In the genomic region with DNA sequence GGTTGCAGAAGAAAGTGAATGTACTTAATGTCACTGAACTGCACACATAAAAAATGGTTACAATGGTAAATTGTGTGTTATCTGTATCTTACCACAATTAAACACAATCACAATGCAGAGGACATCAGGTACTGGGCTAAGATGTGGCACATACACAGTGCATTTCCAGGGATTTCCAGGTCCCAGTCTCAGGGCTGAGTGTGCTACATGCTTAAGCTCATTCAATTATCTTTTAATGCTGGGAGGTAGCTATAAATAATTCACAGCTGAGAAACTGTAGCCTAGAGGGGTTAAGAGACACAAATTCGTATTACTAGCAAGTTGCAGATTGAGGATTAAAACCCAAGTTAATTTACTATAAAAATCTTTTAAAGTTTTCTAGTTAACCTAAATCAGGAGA, we compare ENCODE assay signal across 25 cellular contexts.
"Had no signal": no experiment of that assay in that cellular context is flagged by ENCODE, and none has a peak within 500 bp of the region (broad histone marks: within the 10 kb centered on the region; RNA-seq: fewer than 3 reads in every experiment).

No MANE protein-coding gene starts in this region.

- H3K36me3 ChIP-seq: ascending aorta, cardiac muscle cell, ovary, stomach, thyroid gland, upper lobe of left lung, vagina had no signal

- H3K27me3 ChIP-seq: ascending aorta, cardiac muscle cell, heart right ventricle, ovary, stomach, thyroid gland, upper lobe of left lung, vagina had no signal

- ATAC-seq: sciatic nerve; stimulated activated memory B cell treated with anti-CD40 and anti-IgM and Interleukin-4, amounts not matched to agents 10 μg/mL and 1 μg/mL and 100 μg/mL, for 72 hours; T-cell had no signal

- H3K4me3 ChIP-seq: ascending aorta, cardiac muscle cell, heart right ventricle, ovary, skin epidermis, stomach, thyroid gland, upper lobe of left lung, vagina had no signal

- DNase-seq: activated CD4-positive, alpha-beta T cell treated with anti-CD3 and anti-CD28 coated beads for 4 hours; activated CD4-positive, alpha-beta T cell treated with anti-CD3 and anti-CD28 coated beads, Interleukin-2, amount 50 U/mL, for 48 hours; activated CD4-positive, CD25-positive, alpha-beta regulatory T cell; activated CD8-positive, alpha-beta memory T cell treated with anti-CD3 and anti-CD28 coated beads, Interleukin-2, amount 50 U/mL, for 48 hours; activated gamma-delta T cell; activated naive CD4-positive, alpha-beta T cell treated with anti-CD3 and anti-CD28 coated beads, Interleukin-2, amount 10 ng/mL, durations not matched to agents 7 days and 5 days; activated naive CD8-positive, alpha-beta T cell treated with anti-CD3 and anti-CD28 coated beads, Interleukin-2, amount 10 ng/mL, durations not matched to agents 7 days and 5 days; activated T-cell treated with anti-CD3 and anti-CD28 coated beads, Interleukin-2, amount 50 U/mL, for 24 hours; cortex of kidney; foreskin fibroblast; heart right ventricle; mammary epithelial cell; ovary; stimulated activated CD4-positive, alpha-beta T cell treated with anti-CD3 and anti-CD28 coated beads, Interleukin-12 subunit alpha, Interleukin-12 subunit beta, amount 100 ng/mL, for 4 hours; stimulated activated CD4-positive, alpha-beta T cell treated with anti-CD3 and anti-CD28 coated beads, Interleukin-4, amount 100 ng/mL, for 24 hours; stomach; T-cell; thyroid gland; upper lobe of left lung had no signal

- H3K9me3 ChIP-seq: ovary, thyroid gland, upper lobe of left lung, vagina had no signal

- H3K27ac ChIP-seq: ascending aorta, ovary, skin epidermis, stomach, thyroid gland, upper lobe of left lung, vagina had no signal

- H3K4me1 ChIP-seq: ascending aorta, thyroid gland, upper lobe of left lung, vagina had no signal
